Comparison of ENCODE assay signal across 8 cellular contexts in genomic region chr15:99105516-99106341, GRCh38. TPM values are rescaled to one million over a fixed set of nuclear protein-coding genes. Genes with fewer than 3 reads are reported as not detected.
DNase-seq lines count a peak whose midpoint lies in the region; TF ChIP-seq lines count a peak whose summit lies in the region.

No MANE protein-coding gene starts in this region.

- H3K36me3 ChIP-seq in cardiac muscle cell = no peaks in the 10 kb centered on the region

- peaks cover 3% of the 10 kb centered on the region; the same call in 1 of the 2 replicates for H3K27me3 Mint-ChIP-seq in HFFc6 (ENCODE audit: insufficient read depth)
- H3K27me3 Mint-ChIP-seq in osteocyte (ENCODE audit: unreplicated experiment) = peaks cover 8% of the 10 kb centered on the region

- H3K27ac Mint-ChIP-seq in HFFc6 (no peak overlapping the region), osteocyte (ENCODE audit: unreplicated experiment) (no peak overlapping the region)

- H3K27me3 ChIP-seq in cardiac muscle cell = peaks cover 57% of the 10 kb centered on the region

- H3K9me3 Mint-ChIP-seq in HFFc6 (no peaks in the 10 kb centered on the region), osteocyte (ENCODE audit: unreplicated experiment) (no peaks in the 10 kb centered on the region)

- H3K4me1 Mint-ChIP-seq in HFFc6 (ENCODE audit: low read depth) = peaks cover 9% of the 10 kb centered on the region
- H3K4me1 Mint-ChIP-seq in osteocyte (ENCODE audit: unreplicated experiment) = peaks cover 15% of the 10 kb centered on the region

- H3K4me3 Mint-ChIP-seq in HFFc6 (peak overlapping the region; percentile 70), osteocyte (ENCODE audit: unreplicated experiment) (peak overlapping the region; percentile 67)

- TF ChIP-seq CTCF in HFFc6 (IDR thresholded peaks at IDR 0.05) (no peak), cardiac muscle cell (IDR thresholded peaks at IDR 0.05; ENCODE audit: low read depth, low read length) (peak; percentile 19), osteocyte (IDR thresholded peaks at IDR 0.05) (no peak)

- no peak overlapping the region for H3K27ac ChIP-seq in cardiac muscle cell

- H3K4me3 ChIP-seq in cardiac muscle cell = peak overlapping the region; percentile 33

- H3K4me1 ChIP-seq in cardiac muscle cell (ENCODE audit: low read depth) = peaks cover 9% of the 10 kb centered on the region

- no peaks in the 10 kb centered on the region for H3K9me3 ChIP-seq in cardiac muscle cell (ENCODE audit: low read depth)

- peak; percentile 53 for DNase-seq in NCI-H1105 (lab: John Stamatoyannopoulos, UW)
- no peak for DNase-seq in NCI-H1105 treated with DMSO at 0.1 percent for 48 hours (lab: John Stamatoyannopoulos, UW)
- DNase-seq in HFFc6 = peak; percentile 30
- DNase-seq in NCI-H2081 treated with DMSO at 0.1 percent for 48 hours (lab: John Stamatoyannopoulos, UW) = peak; percentile 3
- DNase-seq in activated gamma-delta T cell (lab: John Stamatoyannopoulos, UW) = peak; percentile 42
- DNase-seq in cardiac muscle cell (ENCODE audit: low read depth in 1 of 2, low spot score in 1 of 2) = peak; percentile 68 to 72
- no peak for DNase-seq in osteocyte (ENCODE audit: extremely low spot score, unreplicated experiment)
- no peak for DNase-seq in DMS153 (lab: John Stamatoyannopoulos, UW)

- H3K36me3 Mint-ChIP-seq in HFFc6 (ENCODE audit: low read depth) = no peaks in the 10 kb centered on the region
- no peaks in the 10 kb centered on the region for H3K36me3 Mint-ChIP-seq in osteocyte (ENCODE audit: unreplicated experiment)

RNA-seq across cellular contexts. Expression of gene SYNM, which starts 0.8 kb away (rescaled TPM):
- 1 to 10 TPM; 4.6 to 7.6 (median 7.4) TPM for total RNA-seq in HFFc6 (2021; fragmentation: NEBNext Ultra II Directional; extraction: Animal tissue kit (Norgen Biotek cat#: 25700))
- total RNA-seq in cardiac muscle cell (4.8 and 8.0 TPM in 2 replicates), osteocyte (5.5 and 5.9 TPM in 2 replicates)
- 2.3 and 5.4 TPM in 2 replicates for polyA plus RNA-seq in cardiac muscle cell

Comparison
In these comparisons a context has a peak if more than half of its experiments do, and no peak if none do; other contexts are left out.
1. DNase-seq: peak in NCI-H1105 (single experiment), HFFc6 (single experiment), NCI-H2081 treated with DMSO at 0.1 percent for 48 hours (single experiment), activated gamma-delta T cell (single experiment) and cardiac muscle cell (2 of 2); none in NCI-H1105 treated with DMSO at 0.1 percent for 48 hours (single experiment), osteocyte (single experiment) and DMS153 (single experiment).